Comparison of ENCODE assay signal across 8 cellular contexts in genomic region chr4:1792832-1793495, GRCh38. TPM values are rescaled to one million over a fixed set of nuclear protein-coding genes. Genes with fewer than 3 reads are reported as not detected.
DNase-seq lines count a peak whose midpoint lies in the region; FAIRE-seq and TF ChIP-seq lines count a peak whose summit lies in the region.

Gene FGFR3, plus strand, starts transcription at chr4:1793293. Its CDS starts 642 bp downstream, at chr4:1793935.

- peak within 1 kb of the TSS; percentile 25 for H4K91ac ChIP-seq in H1 (replicated peaks; ENCODE audit: insufficient read length, low read length)

- H2BK5ac ChIP-seq in H1 (ENCODE audit: low read depth, low read length): no peak within 1 kb of the TSS

- peak in 1 of 2 experiments; percentile 46; a peak in 2 of 3 replicates for TF ChIP-seq POLR2A in H1 (IDR thresholded peaks at IDR 0.05; ENCODE audit: control extremely low read depth in 1 of 2, low read depth in 2 of 2, low read length in 2 of 2)

- no peak within 1 kb of the TSS for H3K23ac ChIP-seq in H1 (ENCODE audit: insufficient read length)

- peak within 1 kb of the TSS; percentile 66 to 91 for H3K4me2 ChIP-seq in H1 (ENCODE audit: insufficient read depth in 1 of 2, low read depth in 2 of 2, low read length in 2 of 2)

- H3K79me1 ChIP-seq in H1 (ENCODE audit: low read depth, low read length): peaks cover 6% of the 10 kb centered on the region; the same call in 1 of the 2 replicates

- H3K27me3 ChIP-seq in H1 (replicated peaks in 1 of 4; ENCODE audit: control insufficient read depth in 3 of 4, extremely low read depth in 1 of 4, insufficient read depth in 3 of 4, low read length in 3 of 4) (peaks cover 5 to 44% (median 36%) of the 10 kb centered on the region in 4 experiments), mucosa of rectum (ENCODE audit: control insufficient read depth in 2 of 2, insufficient read depth in 2 of 2, low read length in 2 of 2) (peaks cover 3 to 8% of the 10 kb centered on the region in 2 donors), tibial artery (peaks cover 0 to 66% of the 10 kb centered on the region in 2 donors)

- H3K27me3 Mint-ChIP-seq in activated CD4-positive, alpha-beta T cell treated with anti-CD3 and anti-CD28 coated beads, Interleukin-2, amount 10 ng/mL, durations not matched to agents 24 days and 14 days: peaks cover 24% of the 10 kb centered on the region

- peaks cover 0 to 5% of the 10 kb centered on the region in 2 experiments; a peak in 1 of 4 replicates for H3K79me2 ChIP-seq in H1 (ENCODE audit: control insufficient read depth in 1 of 2, insufficient read depth in 2 of 2, low read length in 2 of 2)

- H4K8ac ChIP-seq in H1 (ENCODE audit: extremely low read depth, insufficient read depth, low read length): peak within 1 kb of the TSS; percentile 38

- H3K9me3 Mint-ChIP-seq in activated CD4-positive, alpha-beta T cell treated with anti-CD3 and anti-CD28 coated beads, Interleukin-2, amount 10 ng/mL, durations not matched to agents 24 days and 14 days: no peaks in the 10 kb centered on the region

- no peaks in the 10 kb centered on the region for H3K36me3 Mint-ChIP-seq in activated CD4-positive, alpha-beta T cell treated with anti-CD3 and anti-CD28 coated beads, Interleukin-2, amount 10 ng/mL, durations not matched to agents 24 days and 14 days (ENCODE audit: low read depth)

- WGBS in H1 (ENCODE audit: extremely low coverage in 1 of 2, insufficient coverage in 1 of 2, insufficient read length in 1 of 2, insufficient replicate concordance in 2 of 2, low coverage in 1 of 2, low lambda C conversion rate in 2 of 2, missing lambda C conversion rate in 1 of 2), 2 experiments: 4% methylated on average over 11 of the region's 95 CpGs; no CpG with 5 or more reads in 1 of the 2 experiments

- no peak within 1 kb of the TSS for H3K14ac ChIP-seq in H1 (ENCODE audit: insufficient read length)

- no peak for TF ChIP-seq EP300 in H1 (IDR thresholded peaks at IDR 0.05; ENCODE audit: borderline replicate concordance in 1 of 2, low read depth in 2 of 2, low read length in 2 of 2)

- no peak for FAIRE-seq in H1 (lab: Jason Lieb, UNC)

- H3K27ac ChIP-seq in H1 (ENCODE audit: low read depth, low read length) (no peak within 1 kb of the TSS), mucosa of rectum (ENCODE audit: low read depth in 2 of 2, low read length in 2 of 2) (peak within 1 kb of the TSS; percentile 77 to 82), tibial artery (no peak within 1 kb of the TSS)

- H3K4me3 ChIP-seq in H1 (ENCODE audit: extremely low read depth in 1 of 4, insufficient read depth in 2 of 4, low read depth in 3 of 4, low read length in 4 of 4) (peak within 1 kb of the TSS; percentile 55 to 71 (median 64)), mucosa of rectum (ENCODE audit: low read length in 2 of 2) (peak within 1 kb of the TSS; percentile 64 to 80), tibial artery (peak within 1 kb of the TSS; percentile 44 to 58)

- DNase-seq in SIG-M5 treated with dmso at 0.1 percent for 504 hours (lab: John Stamatoyannopoulos, UW; ENCODE audit: unreplicated experiment): peak; percentile 32
- no peak for DNase-seq in SIG-M5 (lab: John Stamatoyannopoulos, UW)
- peak; percentile 99 for DNase-seq in HuH-7.5 (ENCODE audit: low spot score)
- peak; percentile 82 for DNase-seq in activated CD4-positive, alpha-beta T cell treated with anti-CD3 and anti-CD28 coated beads, Interleukin-2, amount 10 ng/mL, durations not matched to agents 24 days and 14 days
- peak; percentile 47 to 83 for DNase-seq in H1 (ENCODE audit: low read depth in 1 of 2, low spot score in 2 of 2)
- no peak for DNase-seq in tibial artery
- no peak for DNase-seq in DMS79 treated with DMSO at 0.1 percent for 48 hours (lab: John Stamatoyannopoulos, UW)

- peak within 1 kb of the TSS; percentile 71; the same call in 1 of the 2 replicates for H3K18ac ChIP-seq in H1 (ENCODE audit: extremely low read depth, low read length)

- POLR2A ChIA-PET in H1 (lab: Charles Lee; ENCODE audit: partially characterized antibody): interaction anchor here (0.7 to 11.0 kb wide), 16 partner anchors 11 to 81 kb away, joined by 3 to 170 read pairs (median 4); partner anchors contain the start of genes SLBP, TACC3 and TMEM129

- peaks cover 17% of the 10 kb centered on the region; the same call in 1 of the 2 replicates for H3K23me2 ChIP-seq in H1 (ENCODE audit: low read depth, low read length)

- H4K5ac ChIP-seq in H1 (ENCODE audit: insufficient read length, low read depth, low read length): peak within 1 kb of the TSS; percentile 68

- H3K9ac ChIP-seq in H1 (replicated peaks in 1 of 4; ENCODE audit: extremely low read depth in 1 of 4, low read depth in 3 of 4, low read length in 3 of 4) (peak within 1 kb of the TSS in 2 of 4 experiments; percentile 16 to 86; a peak in 3 of 7 replicates), mucosa of rectum (ENCODE audit: low read depth in 1 of 2, low read length in 2 of 2) (peak within 1 kb of the TSS; percentile 56 to 82)

- no peak within 1 kb of the TSS for H3K27ac Mint-ChIP-seq in activated CD4-positive, alpha-beta T cell treated with anti-CD3 and anti-CD28 coated beads, Interleukin-2, amount 10 ng/mL, durations not matched to agents 24 days and 14 days

- H2BK12ac ChIP-seq in H1 (ENCODE audit: low read depth, low read length): 0 out of 2 replicates have a peak within 1 kb of the TSS, but pooled peaks have one; percentile 39

- no peak within 1 kb of the TSS for H2AFZ ChIP-seq in H1 (ENCODE audit: low read length)

- peaks cover 6 to 13% of the 10 kb centered on the region in 2 experiments for H4K20me1 ChIP-seq in H1 (replicated peaks in 1 of 2; ENCODE audit: control insufficient read depth in 1 of 2, insufficient read depth in 2 of 2, low read length in 2 of 2)

- 0 out of 2 replicates have a peak within 1 kb of the TSS, but pooled peaks have one; percentile 48 for H2BK20ac ChIP-seq in H1 (ENCODE audit: low read length)

- H3K4me1 Mint-ChIP-seq in activated CD4-positive, alpha-beta T cell treated with anti-CD3 and anti-CD28 coated beads, Interleukin-2, amount 10 ng/mL, durations not matched to agents 24 days and 14 days: no peaks in the 10 kb centered on the region

- peak within 1 kb of the TSS; percentile 39 for H3K4me3 Mint-ChIP-seq in activated CD4-positive, alpha-beta T cell treated with anti-CD3 and anti-CD28 coated beads, Interleukin-2, amount 10 ng/mL, durations not matched to agents 24 days and 14 days

- no peak within 1 kb of the TSS for H2BK120ac ChIP-seq in H1 (replicated peaks; ENCODE audit: low read depth, low read length)

- no peak within 1 kb of the TSS for H3K4ac ChIP-seq in H1 (replicated peaks; ENCODE audit: insufficient read length, low read depth, low read length)

- H3K9me3 ChIP-seq in H1 (ENCODE audit: insufficient read depth in 2 of 2, low read depth in 1 of 2, low read length in 1 of 2) (no peaks in the 10 kb centered on the region), mucosa of rectum (ENCODE audit: control insufficient read depth in 2 of 2, low read length in 2 of 2) (no peaks in the 10 kb centered on the region), tibial artery (no peaks in the 10 kb centered on the region)

- H3K4me1 ChIP-seq in H1 (replicated peaks in 1 of 4; ENCODE audit: control insufficient read depth in 3 of 4, insufficient read depth in 4 of 4, low read length in 3 of 4) (peaks cover 0 to 19% (median 9%) of the 10 kb centered on the region in 4 experiments; a peak in 6 of 7 replicates), mucosa of rectum (ENCODE audit: control insufficient read depth in 2 of 2, insufficient read depth in 2 of 2, low read length in 2 of 2) (peaks cover 23 to 29% of the 10 kb centered on the region in 2 donors), tibial artery (peaks cover 0 to 29% (median 19%) of the 10 kb centered on the region in 4 donors)

- no peak within 1 kb of the TSS for H3K56ac ChIP-seq in H1 (replicated peaks; ENCODE audit: insufficient read length, low read depth, low read length)

- peak within 1 kb of the TSS; percentile 46; the same call in 1 of the 2 replicates for H2AK5ac ChIP-seq in H1 (ENCODE audit: low read depth, low read length)

- TF ChIP-seq RAD21 in H1 (IDR thresholded peaks at IDR 0.05 in 1 of 2, conservative IDR thresholded peaks at IDR 0.05 in 1 of 2; ENCODE audit: low read depth in 2 of 2, low read length in 2 of 2): no peak

- H3K36me3 ChIP-seq in H1 (ENCODE audit: control insufficient read depth in 2 of 4, insufficient read depth in 4 of 4, low read length in 3 of 4): no peaks in the 10 kb centered on the region; a peak in 1 of 8 replicates
- no peaks in the 10 kb centered on the region for H3K36me3 ChIP-seq in mucosa of rectum (ENCODE audit: control insufficient read depth in 2 of 2, insufficient read depth in 2 of 2, low read length in 2 of 2)
- no peaks in the 10 kb centered on the region for H3K36me3 ChIP-seq in tibial artery

- H2BK15ac ChIP-seq in H1 (ENCODE audit: low read length): peak within 1 kb of the TSS; percentile 72; the same call in 1 of the 2 replicates

- no peak for TF ChIP-seq CTCF in H1 (IDR thresholded peaks at IDR 0.05; ENCODE audit: control extremely low read depth in 1 of 3, insufficient read depth in 1 of 3, low read depth in 1 of 3, low read length in 3 of 3)
- no peak for TF ChIP-seq CTCF in tibial artery (IDR thresholded peaks at IDR 0.05)

- intact Hi-C loops in activated CD4-positive, alpha-beta T cell treated with anti-CD3 and anti-CD28 coated beads, Interleukin-2, amount 10 ng/mL, durations not matched to agents 24 days and 14 days (cut with micrococcal nuclease): loop anchor here (5.0 to 10.0 kb wide), 2 partner anchors 41 to 208 kb away; no protein-coding TSS in a partner anchor
- intact Hi-C loops in tibial artery (cut with DNase I; ENCODE audit: low total_unique reads): loop anchor here (5.0 kb wide), 1 partner anchor 699 kb away; no protein-coding TSS in a partner anchor

- CTCF ChIA-PET in H1 (lab: Charles Lee; ENCODE audit: partially characterized antibody): interaction anchor here (1.0 to 71.2 kb wide), 4 partner anchors 10 to 28 kb away, joined by 3 to 2507 read pairs (median 10); no protein-coding TSS in a partner anchor

TF ChIP-seq in H1, 55 proteins besides CTCF, POLR2A, EP300 and RAD21 (continues in another document):
- peak; percentile 65; the same call in 1 of the 2 replicates for TF ChIP-seq KDM1A (IDR thresholded peaks at IDR 0.05; ENCODE audit: borderline replicate concordance, low read length)
- TF ChIP-seq SUZ12 (IDR thresholded peaks at IDR 0.05; ENCODE audit: low read length): peak; percentile 48; the same call in 1 of the 2 replicates

RNA-seq across cellular contexts. Expression of gene FGFR3, which starts in this region (rescaled TPM):
- total RNA-seq in activated CD4-positive, alpha-beta T cell treated with anti-CD3 and anti-CD28 coated beads, Interleukin-2, amount 10 ng/mL, durations not matched to agents 24 days and 14 days: 0.30 and 0.38 TPM in 2 replicates
- total RNA-seq in H1 (2021; fragmentation: NEBNext Ultra II Directional; extraction: Animal tissue kit (Norgen Biotek cat#: 25700)): 19.5 TPM in 2 replicates
- 9.0 and 18.6 TPM in 2 replicates for polyA plus RNA-seq in H1 (2011; rRNA removed)
- 23.3 TPM for polyA plus RNA-seq in H1 (2011; cell fraction: cytosol; rRNA removed)
- polyA plus RNA-seq in H1 (2011; cell fraction: nucleus; rRNA removed): 124 TPM
- 17.5 to 23.1 TPM (median 20.3 TPM) in 4 replicates for polyA plus RNA-seq in H1 (2012, experiment 1 of 2)
- 15.8 TPM for polyA plus RNA-seq in H1 (2012, experiment 2 of 2)
- 8.6 TPM for polyA plus RNA-seq in H1 (2013, experiment 1 of 2)
- polyA plus RNA-seq in H1 (2013, experiment 2 of 2): 8.2 TPM
- polyA minus RNA-seq in H1 (2011; rRNA and poly(A)+ RNA removed): 4.2 and 7.4 TPM in 2 replicates
- polyA minus RNA-seq in H1 (2011; cell fraction: cytosol; rRNA and poly(A)+ RNA removed): 22.6 TPM
- polyA minus RNA-seq in H1 (2011; cell fraction: nucleus; rRNA and poly(A)+ RNA removed): 34.9 TPM

Comparison
In these comparisons a context has a peak if more than half of its experiments do, and no peak if none do; other contexts are left out.
1. RNA of gene FGFR3 (total RNA-seq): 19.5 TPM in H1; 0.30 to 0.38 TPM in activated CD4-positive, alpha-beta T cell treated with anti-CD3 and anti-CD28 coated beads, Interleukin-2, amount 10 ng/mL, durations not matched to agents 24 days and 14 days; every median in the first group is over 10 times any median in the second.
2. DNase-seq: peak in SIG-M5 treated with dmso at 0.1 percent for 504 hours (single experiment), HuH-7.5 (single experiment) and H1 (2 of 2); none in SIG-M5 (single experiment), tibial artery (0 of 2) and DMS79 treated with DMSO at 0.1 percent for 48 hours (single experiment).
3. Peak in DNase-seq in activated CD4-positive, alpha-beta T cell treated with anti-CD3 and anti-CD28 coated beads, Interleukin-2, amount 10 ng/mL, durations not matched to agents 24 days and 14 days; RNA of the gene not detected or under 1 TPM.
4. H3K27ac ChIP-seq: peak in mucosa of rectum (2 of 2); none in H1 (single experiment) and tibial artery (0 of 2).
5. Peak in every context shown above with its lines, with median percentiles within 50 percentile points of each other: H3K4me3 ChIP-seq.